ENCODE assay signal across 14 cellular contexts in genomic region chr21:33332143-33332542, GRCh38. TPM values are rescaled to one million over a fixed set of nuclear protein-coding genes. Genes with fewer than 3 reads are reported as not detected.
DNase-seq lines count a peak whose midpoint lies in the region; ATAC-seq, FAIRE-seq and TF ChIP-seq lines count a peak whose summit lies in the region.
"Had no signal": no experiment of that assay in that cellular context is flagged by ENCODE, and none has a peak within 500 bp of the region (broad histone marks: within the 10 kb centered on the region; RNA-seq: fewer than 3 reads in every experiment).

No MANE protein-coding gene starts in this region.

- peak overlapping the region; percentile 72 for H3K4me2 ChIP-seq in GM12878 (ENCODE audit: control insufficient read depth, insufficient read depth)

- H3K27me3 ChIP-seq in GM12878 (replicated peaks in 1 of 2; ENCODE audit: control insufficient read depth in 2 of 2, insufficient read depth in 2 of 2, low read length in 1 of 2) (no peaks in the 10 kb centered on the region), tibial artery (no peaks in the 10 kb centered on the region)

- in situ Hi-C loops in GM12878 (cut with MboI), result no loop called here

- no peak overlapping the region for H2AFZ ChIP-seq in GM12878 (ENCODE audit: control insufficient read depth, low read depth, low read length)

- H3K9ac ChIP-seq in GM12878 (ENCODE audit: control insufficient read depth, insufficient read depth, low read length), result peak overlapping the region; percentile 3; the same call in 1 of the 2 replicates

- 0% methylated on average over 1 of the region's 1 CpG for WGBS in GM12878 (ENCODE audit: insufficient coverage, insufficient replicate concordance, low lambda C conversion rate, missing lambda C conversion rate)

- peaks cover 29% of the 10 kb centered on the region for H3K4me1 ChIP-seq in GM12878 (ENCODE audit: control insufficient read depth, insufficient read depth, low read length)
- peaks cover 0 to 14% (median 4%) of the 10 kb centered on the region in 4 donors for H3K4me1 ChIP-seq in tibial artery

- POLR2A ChIA-PET in GM12878 (lab: Charles Lee), result no interaction called here

- TF ChIP-seq EP300 in GM12878 (IDR thresholded peaks at IDR 0.05; ENCODE audit: borderline replicate concordance in 1 of 2, control insufficient read depth in 1 of 2, low read depth in 2 of 2, low read length in 2 of 2), result no peak

- peak; percentile 33 for DNase-seq in GM20000 (ENCODE audit: low spot score)
- DNase-seq in GM12878 (ENCODE audit: low read depth, low spot score), result no peak
- DNase-seq in dermis blood vessel endothelial cell, result no peak
- no peak for DNase-seq in NK-92 (lab: John Stamatoyannopoulos, UW; ENCODE audit: unreplicated experiment)
- no peak for DNase-seq in posterior cingulate gyrus
- DNase-seq in tibial artery, result no peak
- DNase-seq: activated naive CD4-positive, alpha-beta T cell treated with anti-CD3 and anti-CD28 coated beads, Interleukin-2, amount 50 U/mL, for 16 hours; DND-41; NCI-H2081 had no signal

- 0 out of 2 replicates have a peak, but pooled peaks have one; percentile 1 for TF ChIP-seq RAD21 in GM12878 (IDR thresholded peaks at IDR 0.05; ENCODE audit: insufficient read depth, low read depth, low read length)

- peaks cover 13% of the 10 kb centered on the region; the same call in 2 of the 3 replicates for H3K9me3 ChIP-seq in GM12878 (replicated peaks; ENCODE audit: control insufficient read depth, insufficient read depth, low read length)
- peaks cover 0 to 6% (median 0%) of the 10 kb centered on the region in 3 donors for H3K9me3 ChIP-seq in tibial artery

- H3K27ac ChIP-seq in GM12878 (ENCODE audit: control insufficient read depth, insufficient read depth) (peak overlapping the region; percentile 82), tibial artery (no peak overlapping the region)
- H3K27ac ChIP-seq: epithelial cell of prostate, SK-N-MC had no signal

- H3K4me3 ChIP-seq in GM12878 (peak overlapping the region; percentile 0; the same call in 1 of the 2 replicates), tibial artery (no peak overlapping the region)
- H3K4me3 ChIP-seq: SK-N-MC had no signal

- intact Hi-C loops in GM12878 (cut with micrococcal nuclease; ENCODE audit: unreplicated experiment), result no loop called here
- intact Hi-C loops in posterior cingulate gyrus (cut with DNase I), result no loop called here
- intact Hi-C loops in tibial artery (cut with DNase I; ENCODE audit: low total_unique reads), result no loop called here

- peaks cover 61% of the 10 kb centered on the region for H3K79me2 ChIP-seq in GM12878 (ENCODE audit: control insufficient read depth, insufficient read depth, low read length)

- CTCF ChIA-PET in GM12878 (lab: Yijun Ruan, JAX), result interaction anchor here (1.1 to 5.6 kb wide), 6 partner anchors 9 to 113 kb away, joined by 3 to 40 read pairs (median 12); no protein-coding TSS in a partner anchor

- no TSS peak for BruUV-seq in GM12878 (replicated peaks; lab: Mats Ljungman, UMichigan)

- no peaks in the 10 kb centered on the region for H4K20me1 ChIP-seq in GM12878 (ENCODE audit: control insufficient read depth, insufficient read depth)

- TF ChIP-seq CTCF in GM20000 (IDR thresholded peaks at IDR 0.05; ENCODE audit: extremely low read depth, missing control alignments) (no peak), GM12878 (IDR thresholded peaks at IDR 0.05 in 2 of 3, conservative IDR thresholded peaks at IDR 0.05 in 1 of 3; ENCODE audit: control insufficient read depth in 2 of 3, extremely low read depth in 1 of 3, insufficient read depth in 1 of 3, low read depth in 3 of 3, low read length in 3 of 3) (no peak), tibial artery (IDR thresholded peaks at IDR 0.05) (no peak)

- no peak for TF ChIP-seq POLR2A in GM18505 (IDR thresholded peaks at IDR 0.05; ENCODE audit: borderline replicate concordance, extremely low read depth, insufficient read depth, insufficient read length)
- peak; percentile 17; the same call in 1 of the 2 replicates for TF ChIP-seq POLR2A in GM12878 (IDR thresholded peaks at IDR 0.05; ENCODE audit: low read depth, low read length)

- SMC1A ChIA-PET in GM12878 (lab: Charles Lee; ENCODE audit: uncharacterized antibody, unreplicated experiment), result interaction anchor here (0.7 to 2.5 kb wide), 11 partner anchors 8 to 113 kb away, joined by 3 to 13 read pairs (median 4); no protein-coding TSS in a partner anchor

- ATAC-seq in GM18505 (IDR thresholded peaks at IDR 0.05; ENCODE audit: unreplicated experiment) (peak; percentile 78), HG03139 (IDR thresholded peaks at IDR 0.05; ENCODE audit: unreplicated experiment) (peak; percentile 71), GM12878 (peak; percentile 83)

- peaks cover 8 to 11% of the 10 kb centered on the region in 2 experiments for H3K36me3 ChIP-seq in GM12878 (ENCODE audit: control insufficient read depth in 2 of 2, insufficient read depth in 2 of 2, low read length in 1 of 2)
- peaks cover 0 to 26% (median 14%) of the 10 kb centered on the region in 3 donors for H3K36me3 ChIP-seq in tibial artery

- RAD21 ChIA-PET in GM12878 (lab: Charles Lee; ENCODE audit: unreplicated experiment), result interaction anchor here (0.8 to 1.8 kb wide), 6 partner anchors 11 to 127 kb away, joined by 3 to 7 read pairs (median 3); no protein-coding TSS in a partner anchor

- FAIRE-seq in GM12878 (lab: Jason Lieb, UNC), result peak; percentile 66
- FAIRE-seq: islet of Langerhans had no signal

TF ChIP-seq in GM12878, 131 proteins besides CTCF, POLR2A, EP300 and RAD21 (continues in another document):
- TF ChIP-seq NR2C2 (IDR thresholded peaks at IDR 0.05; ENCODE audit: borderline replicate concordance, control insufficient read depth, insufficient read length, low read depth) (no peak), NFYA (IDR thresholded peaks at IDR 0.05; ENCODE audit: borderline replicate concordance, low read depth, low read length) (no peak), WRNIP1 (IDR thresholded peaks at IDR 0.05; ENCODE audit: borderline replicate concordance, low read depth, low read length) (no peak), JUND (IDR thresholded peaks at IDR 0.05; ENCODE audit: low read depth, low read length) (no peak), TCF7 (IDR thresholded peaks at IDR 0.05; ENCODE audit: borderline replicate concordance) (no peak), IRF3 (IDR thresholded peaks at IDR 0.05) (no peak), GABPA (IDR thresholded peaks at IDR 0.05; ENCODE audit: low read depth) (no peak), CEBPB (IDR thresholded peaks at IDR 0.05; ENCODE audit: borderline replicate concordance in 1 of 2, low read depth in 2 of 2, low read length in 2 of 2) (no peak)
- TF ChIP-seq, protein P1, sequence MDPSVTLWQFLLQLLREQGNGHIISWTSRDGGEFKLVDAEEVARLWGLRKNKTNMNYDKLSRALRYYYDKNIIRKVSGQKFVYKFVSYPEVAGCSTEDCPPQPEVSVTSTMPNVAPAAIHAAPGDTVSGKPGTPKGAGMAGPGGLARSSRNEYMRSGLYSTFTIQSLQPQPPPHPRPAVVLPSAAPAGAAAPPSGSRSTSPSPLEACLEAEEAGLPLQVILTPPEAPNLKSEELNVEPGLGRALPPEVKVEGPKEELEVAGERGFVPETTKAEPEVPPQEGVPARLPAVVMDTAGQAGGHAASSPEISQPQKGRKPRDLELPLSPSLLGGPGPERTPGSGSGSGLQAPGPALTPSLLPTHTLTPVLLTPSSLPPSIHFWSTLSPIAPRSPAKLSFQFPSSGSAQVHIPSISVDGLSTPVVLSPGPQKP (IDR thresholded peaks at IDR 0.05; ENCODE audit: low read depth, low read length), result no peak
- TF ChIP-seq, protein P2, sequence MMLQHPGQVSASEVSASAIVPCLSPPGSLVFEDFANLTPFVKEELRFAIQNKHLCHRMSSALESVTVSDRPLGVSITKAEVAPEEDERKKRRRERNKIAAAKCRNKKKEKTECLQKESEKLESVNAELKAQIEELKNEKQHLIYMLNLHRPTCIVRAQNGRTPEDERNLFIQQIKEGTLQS (IDR thresholded peaks at IDR 0.05; ENCODE audit: borderline replicate concordance, extremely low read depth, low read depth, low read length), result no peak
- TF ChIP-seq, protein P3, sequence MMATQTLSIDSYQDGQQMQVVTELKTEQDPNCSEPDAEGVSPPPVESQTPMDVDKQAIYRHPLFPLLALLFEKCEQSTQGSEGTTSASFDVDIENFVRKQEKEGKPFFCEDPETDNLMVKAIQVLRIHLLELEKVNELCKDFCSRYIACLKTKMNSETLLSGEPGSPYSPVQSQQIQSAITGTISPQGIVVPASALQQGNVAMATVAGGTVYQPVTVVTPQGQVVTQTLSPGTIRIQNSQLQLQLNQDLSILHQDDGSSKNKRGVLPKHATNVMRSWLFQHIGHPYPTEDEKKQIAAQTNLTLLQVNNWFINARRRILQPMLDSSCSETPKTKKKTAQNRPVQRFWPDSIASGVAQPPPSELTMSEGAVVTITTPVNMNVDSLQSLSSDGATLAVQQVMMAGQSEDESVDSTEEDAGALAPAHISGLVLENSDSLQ (IDR thresholded peaks at IDR 0.05), result no peak

RNA-seq across cellular contexts. Expression of gene IFNAR1, which starts 7.4 kb away (rescaled TPM):
- 28.3 and 29.7 TPM in 2 replicates for total RNA-seq in GM12878 (2013; cell fraction: nucleolus; rRNA removed)
- 17.0 and 17.3 TPM in 2 replicates for total RNA-seq in GM12878 (2014; rRNA removed)
- total RNA-seq in GM12878 (2014; rRNA removed; fragmentation: Illumina TruSeq; extraction: Trizol), result 17.0 and 19.0 TPM in 2 replicates
- total RNA-seq in GM12878 (2021), result 33.2 and 35.5 TPM in 2 replicates
- 18.0 TPM for polyA plus RNA-seq in GM12878 (2011; ENCODE audit: low read depth)
- 12.2 and 17.6 TPM in 2 replicates for polyA plus RNA-seq in GM12878 (2011; rRNA removed)
- polyA plus RNA-seq in GM12878 (2011; cell fraction: cytosol; rRNA removed), result 6.8 and 11.1 TPM in 2 replicates
- 4.0 and 5.0 TPM in 2 replicates for polyA plus RNA-seq in GM12878 (2011; cell fraction: nucleus; rRNA removed)
- 26.3 and 34.8 TPM in 2 replicates for polyA plus RNA-seq in GM12878 (2012)
- 23.6 and 28.6 TPM in 2 replicates for polyA plus RNA-seq in GM12878 (2014; fragmentation: Illumina TruSeq; extraction: Trizol)
- 10 to 100 TPM; 25.6 to 30.9 TPM for polyA plus RNA-seq in GM12878 (2014; fragmentation: Nextera tagmentation; extraction: Ambion mirVana)
- polyA plus RNA-seq in GM12878 (2014; rRNA removed), result 10.9 and 12.0 TPM in 2 replicates
- polyA plus RNA-seq in GM12878 (2016; fragmentation: Nextera tagmentation; extraction: Ambion mirVana), result 10 to 100 TPM; 55.3 to 62.4 TPM
- polyA minus RNA-seq in GM12878 (2011; rRNA and poly(A)+ RNA removed), result 17.7 and 17.8 TPM in 2 replicates
- 9.8 and 11.4 TPM in 2 replicates for polyA minus RNA-seq in GM12878 (2011; cell fraction: cytosol; rRNA and poly(A)+ RNA removed)
- polyA minus RNA-seq in GM12878 (2011; cell fraction: nucleus; rRNA and poly(A)+ RNA removed), result 5.9 and 9.6 TPM in 2 replicates
- total RNA-seq in dermis blood vessel endothelial cell, result 22.3 and 40.3 TPM in 2 replicates
